9 cellular contexts compared by ENCODE assay signal in genomic region chr7:142811154-142811737, GRCh38. TPM values are rescaled to one million over a fixed set of nuclear protein-coding genes. Genes with fewer than 3 reads are reported as not detected.
DNase-seq lines count a peak whose midpoint lies in the region; ATAC-seq and TF ChIP-seq lines count a peak whose summit lies in the region.
"Had no signal": no experiment of that assay in that cellular context is flagged by ENCODE, and none has a peak within 500 bp of the region (broad histone marks: within the 10 kb centered on the region; RNA-seq: fewer than 3 reads in every experiment).

No MANE protein-coding gene starts in this region.

- H3K36me3 ChIP-seq in endodermal cell (ENCODE audit: control insufficient read depth, insufficient read depth, low read length): no peaks in the 10 kb centered on the region
- H3K36me3 ChIP-seq in naive thymus-derived CD4-positive, alpha-beta T cell (ENCODE audit: control insufficient read depth in 2 of 3, insufficient read depth in 3 of 3, low read length in 3 of 3): no peaks in the 10 kb centered on the region

- H3K4me1 ChIP-seq in endodermal cell (ENCODE audit: control insufficient read depth, insufficient read depth, low read length): peaks cover 15% of the 10 kb centered on the region
- peaks cover 47 to 89% of the 10 kb centered on the region in 2 donors for H3K4me1 ChIP-seq in naive thymus-derived CD4-positive, alpha-beta T cell (ENCODE audit: control insufficient read depth in 2 of 2, insufficient read depth in 2 of 2, low read length in 2 of 2)

- peak; percentile 86 for DNase-seq in activated CD4-positive, alpha-beta T cell treated with anti-CD3 and anti-CD28 coated beads, Interleukin-2, amount 10 ng/mL, durations not matched to agents 24 days and 14 days
- no peak for DNase-seq in activated CD4-positive, alpha-beta T cell treated with anti-CD3 and anti-CD28 coated beads, Interleukin-2, amount 50 U/mL, for 4 hours
- DNase-seq in SKM-1 (lab: John Stamatoyannopoulos, UW; ENCODE audit: unreplicated experiment) (peak; percentile 67), endodermal cell (peak; percentile 61)
- DNase-seq in naive thymus-derived CD4-positive, alpha-beta T cell: peak in 7 of 9 donors; percentile 73 to 86 (median 79)

- H3K4me3 Mint-ChIP-seq in activated CD4-positive, alpha-beta T cell treated with anti-CD3 and anti-CD28 coated beads, Interleukin-2, amount 10 ng/mL, durations not matched to agents 24 days and 14 days: peak overlapping the region; percentile 73
- peak overlapping the region; percentile 14 to 81 (median 68) for H3K4me3 Mint-ChIP-seq in IgD-negative memory B cell
- no peak overlapping the region for H3K4me3 Mint-ChIP-seq in endodermal cell
- H3K4me3 Mint-ChIP-seq in naive thymus-derived CD4-positive, alpha-beta T cell: peak overlapping the region; percentile 58 to 100 (median 76)
- H3K4me3 Mint-ChIP-seq: dendritic cell treated with granulocyte-macrophage colony-stimulating factor and Interleukin-4, amounts not matched to agents 40 ng/mL and 50 ng/mL, for 4 days had no signal

- no peaks in the 10 kb centered on the region for H3K9me3 Mint-ChIP-seq in activated CD4-positive, alpha-beta T cell treated with anti-CD3 and anti-CD28 coated beads, Interleukin-2, amount 10 ng/mL, durations not matched to agents 24 days and 14 days
- H3K9me3 Mint-ChIP-seq in IgD-negative memory B cell: no peaks in the 10 kb centered on the region
- H3K9me3 Mint-ChIP-seq in endodermal cell: no peaks in the 10 kb centered on the region
- peaks cover 0 to 7% (median 0%) of the 10 kb centered on the region in 11 donors for H3K9me3 Mint-ChIP-seq in naive thymus-derived CD4-positive, alpha-beta T cell
- H3K9me3 Mint-ChIP-seq: dendritic cell treated with granulocyte-macrophage colony-stimulating factor and Interleukin-4, amounts not matched to agents 40 ng/mL and 50 ng/mL, for 4 days had no signal

- H3K9ac ChIP-seq in endodermal cell (ENCODE audit: extremely low read depth, low read length, poor library complexity, severe bottlenecking): no peak overlapping the region

- H3K9me3 ChIP-seq in endodermal cell (ENCODE audit: control insufficient read depth, low read length): no peaks in the 10 kb centered on the region
- H3K9me3 ChIP-seq in naive thymus-derived CD4-positive, alpha-beta T cell (ENCODE audit: control insufficient read depth in 2 of 3, low read length in 3 of 3): no peaks in the 10 kb centered on the region

- peak; percentile 19 for ATAC-seq in naive thymus-derived CD4-positive, alpha-beta T cell
- ATAC-seq in GM21423 (IDR thresholded peaks at IDR 0.05; ENCODE audit: unreplicated experiment): no peak
- ATAC-seq in HG02885 (IDR thresholded peaks at IDR 0.05; ENCODE audit: poor library complexity, unreplicated experiment): no peak

- H3K4me1 Mint-ChIP-seq in activated CD4-positive, alpha-beta T cell treated with anti-CD3 and anti-CD28 coated beads, Interleukin-2, amount 10 ng/mL, durations not matched to agents 24 days and 14 days: peaks cover 75% of the 10 kb centered on the region
- H3K4me1 Mint-ChIP-seq in IgD-negative memory B cell: peaks cover 76 to 84% (median 77%) of the 10 kb centered on the region in 3 donors
- peaks cover 35% of the 10 kb centered on the region for H3K4me1 Mint-ChIP-seq in endodermal cell
- peaks cover 57 to 100% (median 91%) of the 10 kb centered on the region in 7 donors for H3K4me1 Mint-ChIP-seq in naive thymus-derived CD4-positive, alpha-beta T cell

- CTCF ChIA-PET in naive thymus-derived CD4-positive, alpha-beta T cell (lab: Charles Lee): interaction anchor here (0.6 to 9.0 kb wide), 44 partner anchors 9 to 508 kb away, joined by 3 to 314 read pairs (median 5); partner anchors contain the start of gene EPHB6

- peaks cover 2% of the 10 kb centered on the region for H3K27me3 Mint-ChIP-seq in activated CD4-positive, alpha-beta T cell treated with anti-CD3 and anti-CD28 coated beads, Interleukin-2, amount 10 ng/mL, durations not matched to agents 24 days and 14 days
- H3K27me3 Mint-ChIP-seq in IgD-negative memory B cell: peaks cover 1% of the 10 kb centered on the region
- peaks cover 33% of the 10 kb centered on the region for H3K27me3 Mint-ChIP-seq in endodermal cell (ENCODE audit: insufficient read depth)
- peaks cover 0 to 6% (median 0%) of the 10 kb centered on the region in 5 donors for H3K27me3 Mint-ChIP-seq in naive thymus-derived CD4-positive, alpha-beta T cell

- intact Hi-C loops in activated CD4-positive, alpha-beta T cell treated with anti-CD3 and anti-CD28 coated beads, Interleukin-2, amount 10 ng/mL, durations not matched to agents 24 days and 14 days (cut with micrococcal nuclease): loop anchor here (1.0 to 5.0 kb wide), 5 partner anchors 142 to 508 kb away; no protein-coding TSS in a partner anchor
- intact Hi-C loops in naive thymus-derived CD4-positive, alpha-beta T cell (cut with micrococcal nuclease): loop anchor here (1.0 to 5.0 kb wide), 18 partner anchors 24 to 508 kb away; no protein-coding TSS in a partner anchor

- H3K27ac Mint-ChIP-seq in activated CD4-positive, alpha-beta T cell treated with anti-CD3 and anti-CD28 coated beads, Interleukin-2, amount 10 ng/mL, durations not matched to agents 24 days and 14 days: peak overlapping the region; percentile 99
- peak overlapping the region; percentile 95 to 100 (median 97) for H3K27ac Mint-ChIP-seq in IgD-negative memory B cell
- H3K27ac Mint-ChIP-seq in endodermal cell: no peak overlapping the region
- peak overlapping the region; percentile 92 to 100 (median 100) for H3K27ac Mint-ChIP-seq in naive thymus-derived CD4-positive, alpha-beta T cell
- H3K27ac Mint-ChIP-seq: dendritic cell treated with granulocyte-macrophage colony-stimulating factor and Interleukin-4, amounts not matched to agents 40 ng/mL and 50 ng/mL, for 4 days had no signal

- TF ChIP-seq CTCF in endodermal cell (conservative IDR thresholded peaks at IDR 0.05): peak; percentile 87

- H3K27ac ChIP-seq in endodermal cell (ENCODE audit: low read depth, low read length): no peak overlapping the region
- peak overlapping the region; percentile 98 for H3K27ac ChIP-seq in naive thymus-derived CD4-positive, alpha-beta T cell (ENCODE audit: low read depth, low read length)

- 38 to 39% methylated on average over 3 to 6 of the region's 6 CpGs for WGBS in endodermal cell (ENCODE audit: insufficient coverage in 1 of 2, insufficient read length in 1 of 2), 2 experiments

- H3K27me3 ChIP-seq in endodermal cell (ENCODE audit: control insufficient read depth, insufficient read depth, low read length, poor library complexity, severe bottlenecking): no peaks in the 10 kb centered on the region
- no peaks in the 10 kb centered on the region for H3K27me3 ChIP-seq in naive thymus-derived CD4-positive, alpha-beta T cell (ENCODE audit: control insufficient read depth in 2 of 2, insufficient read depth in 2 of 2, low read length in 2 of 2)

- POLR2A ChIA-PET in naive thymus-derived CD4-positive, alpha-beta T cell (lab: Charles Lee): interaction anchor here (0.5 to 33.1 kb wide), 54 partner anchors 4 to 513 kb away, joined by 3 to 5102 read pairs (median 5); partner anchors contain the start of gene EPHB6

- H3K4me3 ChIP-seq in endodermal cell (ENCODE audit: low read length): no peak overlapping the region
- no peak overlapping the region for H3K4me3 ChIP-seq in naive thymus-derived CD4-positive, alpha-beta T cell (ENCODE audit: low read length)

- H3K36me3 Mint-ChIP-seq in activated CD4-positive, alpha-beta T cell treated with anti-CD3 and anti-CD28 coated beads, Interleukin-2, amount 10 ng/mL, durations not matched to agents 24 days and 14 days (ENCODE audit: low read depth): peaks cover 6% of the 10 kb centered on the region
- H3K36me3 Mint-ChIP-seq in IgD-negative memory B cell (peaks cover 3% of the 10 kb centered on the region), endodermal cell (ENCODE audit: low read depth) (no peaks in the 10 kb centered on the region)
- H3K36me3 Mint-ChIP-seq in naive thymus-derived CD4-positive, alpha-beta T cell: peaks cover 0 to 10% (median 3%) of the 10 kb centered on the region in 5 donors

RNA-seq across cellular contexts. Expression of gene PRSS2, which starts 40.5 kb away (rescaled TPM):
- total RNA-seq in activated CD4-positive, alpha-beta T cell treated with anti-CD3 and anti-CD28 coated beads, Interleukin-2, amount 10 ng/mL, durations not matched to agents 24 days and 14 days: not detected in 2 replicates
- not detected for polyA plus RNA-seq in IgD-negative memory B cell
- 1 to 10 TPM; 4.8 to 9.9 TPM for total RNA-seq in endodermal cell
- 58.7 TPM for polyA plus RNA-seq in endodermal cell (2013, experiment 1 of 2)
- polyA plus RNA-seq in endodermal cell (2013, experiment 2 of 2): 62.2 TPM
- not detected for total RNA-seq in naive thymus-derived CD4-positive, alpha-beta T cell
- polyA plus RNA-seq in naive thymus-derived CD4-positive, alpha-beta T cell: not detected

RNA-seq across cellular contexts. Expression of gene EPHB6, which starts 43.6 kb away (rescaled TPM):
- 5.9 and 7.3 TPM in 2 replicates for total RNA-seq in activated CD4-positive, alpha-beta T cell treated with anti-CD3 and anti-CD28 coated beads, Interleukin-2, amount 10 ng/mL, durations not matched to agents 24 days and 14 days
- polyA plus RNA-seq in IgD-negative memory B cell: 37.6 TPM
- 10 to 100 TPM; 33.2 to 36.9 TPM for total RNA-seq in endodermal cell
- polyA plus RNA-seq in endodermal cell (2013, experiment 1 of 2): 16.0 TPM
- 14.1 TPM for polyA plus RNA-seq in endodermal cell (2013, experiment 2 of 2)
- 100 to 1,000 TPM in 2 of 5 experiments, 10 to 100 TPM in 2, 1 to 10 TPM in 1; 9.8 to 110 (median 78.8) TPM for total RNA-seq in naive thymus-derived CD4-positive, alpha-beta T cell
- polyA plus RNA-seq in naive thymus-derived CD4-positive, alpha-beta T cell: 10 to 100 TPM; 36.9 to 55.6 TPM

Comparison
In these comparisons a context has a peak if more than half of its experiments do, and no peak if none do; other contexts are left out.
1. DNase-seq: peak in activated CD4-positive, alpha-beta T cell treated with anti-CD3 and anti-CD28 coated beads, Interleukin-2, amount 10 ng/mL, durations not matched to agents 24 days and 14 days (single experiment), SKM-1 (single experiment), endodermal cell (single experiment) and naive thymus-derived CD4-positive, alpha-beta T cell (7 of 9); none in activated CD4-positive, alpha-beta T cell treated with anti-CD3 and anti-CD28 coated beads, Interleukin-2, amount 50 U/mL, for 4 hours (0 of 2).